9 cellular contexts compared by ENCODE assay signal in genomic region chr5:138340008-138340407, GRCh38. TPM values are rescaled to one million over a fixed set of nuclear protein-coding genes. Genes with fewer than 3 reads are reported as not detected.
DNase-seq lines count a peak whose midpoint lies in the region; ATAC-seq and TF ChIP-seq lines count a peak whose summit lies in the region.
"Had no signal": no experiment of that assay in that cellular context is flagged by ENCODE, and none has a peak within 500 bp of the region (broad histone marks: within the 10 kb centered on the region; RNA-seq: fewer than 3 reads in every experiment).

No MANE protein-coding gene starts in this region.

- no peak overlapping the region for H3K27ac ChIP-seq in CD8-positive, alpha-beta memory T cell (ENCODE audit: low read depth, low read length)
- no peak overlapping the region for H3K27ac ChIP-seq in endodermal cell (ENCODE audit: low read depth, low read length)

- H3K27me3 Mint-ChIP-seq in CD8-positive, alpha-beta memory T cell, result peaks cover 0 to 2% of the 10 kb centered on the region in 2 donors
- H3K27me3 Mint-ChIP-seq in endodermal cell (ENCODE audit: insufficient read depth) (no peaks in the 10 kb centered on the region), progenitor cell of endocrine pancreas (no peaks in the 10 kb centered on the region)
- H3K27me3 Mint-ChIP-seq in effector memory CD8-positive, alpha-beta T cell, result no peaks in the 10 kb centered on the region

- H3K4me3 Mint-ChIP-seq in CD8-positive, alpha-beta memory T cell, result peak overlapping the region; percentile 90 to 95 (median 91)
- peak overlapping the region; percentile 82 for H3K4me3 Mint-ChIP-seq in endodermal cell
- peak overlapping the region; percentile 98 for H3K4me3 Mint-ChIP-seq in progenitor cell of endocrine pancreas (ENCODE audit: low read depth)
- H3K4me3 Mint-ChIP-seq in effector memory CD8-positive, alpha-beta T cell, result peak overlapping the region in 1 of 2 donors; percentile 87

- TF ChIP-seq CTCF in endodermal cell (conservative IDR thresholded peaks at IDR 0.05) (no peak), progenitor cell of endocrine pancreas (IDR thresholded peaks at IDR 0.05; ENCODE audit: unreplicated experiment) (no peak)

- no peak for DNase-seq in CD8-positive, alpha-beta memory T cell
- no peak for DNase-seq in MG63
- DNase-seq in endodermal cell, result no peak
- DNase-seq in progenitor cell of endocrine pancreas (ENCODE audit: low spot score, unreplicated experiment), result no peak
- DNase-seq in stimulated activated CD4-positive, alpha-beta T cell treated with anti-CD3 and anti-CD28 coated beads, Interleukin-12 subunit alpha, Interleukin-12 subunit beta, amount 100 ng/mL, for 4 hours, result no peak
- DNase-seq in effector memory CD8-positive, alpha-beta T cell, result no peak
- no peak for DNase-seq in ureter (ENCODE audit: low spot score)
- DNase-seq: pancreas had no signal

- H3K27me3 ChIP-seq in CD8-positive, alpha-beta memory T cell (ENCODE audit: insufficient read depth, low read length, poor library complexity, severe bottlenecking), result no peaks in the 10 kb centered on the region
- H3K27me3 ChIP-seq in MG63 (no peaks in the 10 kb centered on the region), endodermal cell (ENCODE audit: control insufficient read depth, insufficient read depth, low read length, poor library complexity, severe bottlenecking) (no peaks in the 10 kb centered on the region)
- H3K27me3 ChIP-seq: pancreas had no signal

- POLR2A ChIA-PET in CD8-positive, alpha-beta memory T cell (lab: Charles Lee), result interaction anchor here (7.4 kb wide), 1 partner anchor 12 kb away, joined by 120 read pairs; the partner anchor contains the start of gene KDM3B

- no peaks in the 10 kb centered on the region for H3K9me3 Mint-ChIP-seq in CD8-positive, alpha-beta memory T cell
- H3K9me3 Mint-ChIP-seq in endodermal cell (no peaks in the 10 kb centered on the region), progenitor cell of endocrine pancreas (ENCODE audit: low read depth) (no peaks in the 10 kb centered on the region)
- H3K9me3 Mint-ChIP-seq in effector memory CD8-positive, alpha-beta T cell, result no peaks in the 10 kb centered on the region

- peaks cover 37 to 42% (median 41%) of the 10 kb centered on the region in 3 donors for H3K4me1 Mint-ChIP-seq in CD8-positive, alpha-beta memory T cell
- H3K4me1 Mint-ChIP-seq in endodermal cell (peaks cover 31% of the 10 kb centered on the region), progenitor cell of endocrine pancreas (ENCODE audit: low read depth) (peaks cover 24% of the 10 kb centered on the region)
- peaks cover 23 to 34% of the 10 kb centered on the region in 2 donors for H3K4me1 Mint-ChIP-seq in effector memory CD8-positive, alpha-beta T cell (ENCODE audit: low read depth in 2 of 2)

- peaks cover 8% of the 10 kb centered on the region for H3K36me3 ChIP-seq in CD8-positive, alpha-beta memory T cell (ENCODE audit: insufficient read depth, low read length)
- peaks cover 58% of the 10 kb centered on the region for H3K36me3 ChIP-seq in MG63
- peaks cover 39% of the 10 kb centered on the region for H3K36me3 ChIP-seq in endodermal cell (ENCODE audit: control insufficient read depth, insufficient read depth, low read length)

- H3K4me3 ChIP-seq in CD8-positive, alpha-beta memory T cell (ENCODE audit: low read length), result no peak overlapping the region
- H3K4me3 ChIP-seq in MG63 (peak overlapping the region; percentile 99; the same call in 1 of the 2 replicates), endodermal cell (ENCODE audit: low read length) (peak overlapping the region; percentile 100)

- peaks cover 0 to 41% (median 2%) of the 10 kb centered on the region in 3 donors for H3K36me3 Mint-ChIP-seq in CD8-positive, alpha-beta memory T cell
- H3K36me3 Mint-ChIP-seq in endodermal cell (ENCODE audit: low read depth) (peaks cover 34% of the 10 kb centered on the region), progenitor cell of endocrine pancreas (ENCODE audit: insufficient read depth) (peaks cover 9% of the 10 kb centered on the region)
- peaks cover 44% of the 10 kb centered on the region for H3K36me3 Mint-ChIP-seq in effector memory CD8-positive, alpha-beta T cell (ENCODE audit: insufficient read depth)

- 89 to 90% methylated on average over 3 of the region's 3 CpGs for WGBS in endodermal cell (ENCODE audit: insufficient coverage in 1 of 2, insufficient read length in 1 of 2), 2 experiments

- CTCF ChIA-PET in CD8-positive, alpha-beta memory T cell (lab: Charles Lee), result interaction anchor here (0.6 to 14.3 kb wide), 2 partner anchors 11 to 588 kb away, joined by 3 to 266 read pairs; partner anchors contain the start of gene KDM3B

- peak overlapping the region in 4 of 8 donors; percentile 38 to 88 (median 56) for H3K27ac Mint-ChIP-seq in CD8-positive, alpha-beta memory T cell
- peak overlapping the region; percentile 96 for H3K27ac Mint-ChIP-seq in endodermal cell
- peak overlapping the region; percentile 68 for H3K27ac Mint-ChIP-seq in progenitor cell of endocrine pancreas
- no peak overlapping the region for H3K27ac Mint-ChIP-seq in effector memory CD8-positive, alpha-beta T cell

- no peaks in the 10 kb centered on the region for H3K9me3 ChIP-seq in CD8-positive, alpha-beta memory T cell (ENCODE audit: low read length)
- H3K9me3 ChIP-seq in MG63, result no peaks in the 10 kb centered on the region
- no peaks in the 10 kb centered on the region for H3K9me3 ChIP-seq in endodermal cell (ENCODE audit: control insufficient read depth, low read length)
- H3K9me3 ChIP-seq: pancreas had no signal

- H3K4me1 ChIP-seq in CD8-positive, alpha-beta memory T cell (ENCODE audit: insufficient read depth, low read length), result peaks cover 31% of the 10 kb centered on the region
- peaks cover 5% of the 10 kb centered on the region for H3K4me1 ChIP-seq in endodermal cell (ENCODE audit: control insufficient read depth, insufficient read depth, low read length)

- ATAC-seq in GM19328 (IDR thresholded peaks at IDR 0.05; ENCODE audit: unreplicated experiment), result no peak
- ATAC-seq in effector memory CD8-positive, alpha-beta T cell (replicated peaks), result no peak
- ATAC-seq: pancreas had no signal

- no peak overlapping the region for H3K9ac ChIP-seq in endodermal cell (ENCODE audit: extremely low read depth, low read length, poor library complexity, severe bottlenecking)

RNA-seq across cellular contexts. Expression of gene FAM53C, which starts 1.9 kb away (rescaled TPM):
- total RNA-seq in CD8-positive, alpha-beta memory T cell, result 10 to 100 TPM; 29.5 to 32.2 TPM
- 20.6 TPM for polyA plus RNA-seq in CD8-positive, alpha-beta memory T cell
- 34.5 and 76.2 TPM in 2 replicates for total RNA-seq in MG63 (2014; rRNA removed; shearing (Covaris generic); ENCODE audit: low replicate concordance)
- 10 to 100 TPM; 41.6 to 46.4 TPM for total RNA-seq in endodermal cell
- 46.5 TPM for polyA plus RNA-seq in endodermal cell (2013, experiment 1 of 2)
- polyA plus RNA-seq in endodermal cell (2013, experiment 2 of 2), result 41.4 TPM
- 56.6 TPM in 2 replicates for total RNA-seq in progenitor cell of endocrine pancreas
- 15.6 TPM for total RNA-seq in ureter

RNA-seq across cellular contexts. Expression of gene CDC25C, which starts 8.4 kb away (rescaled TPM):
- 1 to 10 TPM; 4.3 to 5.3 TPM for total RNA-seq in CD8-positive, alpha-beta memory T cell
- polyA plus RNA-seq in CD8-positive, alpha-beta memory T cell, result not detected
- 20.2 and 23.9 TPM in 2 replicates for total RNA-seq in MG63 (2014; rRNA removed; shearing (Covaris generic); ENCODE audit: low replicate concordance)
- total RNA-seq in endodermal cell (10 to 100 TPM; 14.8 to 30.6 TPM), progenitor cell of endocrine pancreas (10.6 and 11.5 TPM in 2 replicates), ureter (not detected)
- polyA plus RNA-seq in endodermal cell (2013, experiment 1 of 2), result 34.8 TPM
- polyA plus RNA-seq in endodermal cell (2013, experiment 2 of 2), result 33.9 TPM

RNA-seq across cellular contexts. Expression of gene KDM3B, which starts 12.5 kb away (rescaled TPM):
- 10 to 100 TPM; 42.4 to 44.7 TPM for total RNA-seq in CD8-positive, alpha-beta memory T cell
- 14.7 TPM for polyA plus RNA-seq in CD8-positive, alpha-beta memory T cell
- 41.6 and 42.9 TPM in 2 replicates for total RNA-seq in MG63 (2014; rRNA removed; shearing (Covaris generic); ENCODE audit: low replicate concordance)
- total RNA-seq in endodermal cell (100 to 1,000 TPM in 1 of 2 donors, 10 to 100 TPM in 1; 98.2 to 104 TPM), progenitor cell of endocrine pancreas (118 and 126 TPM in 2 replicates), ureter (79.8 TPM)
- polyA plus RNA-seq in endodermal cell (2013, experiment 1 of 2), result 77.8 TPM
- 77.7 TPM for polyA plus RNA-seq in endodermal cell (2013, experiment 2 of 2)

Comparison
In these comparisons a context has a peak if more than half of its experiments do, and no peak if none do; other contexts are left out.
1. H3K27ac Mint-ChIP-seq: peak in endodermal cell (single experiment) and progenitor cell of endocrine pancreas (single experiment); none in effector memory CD8-positive, alpha-beta T cell (0 of 2).